ENCODE assay signal across 25 cellular contexts in the genomic region with DNA sequence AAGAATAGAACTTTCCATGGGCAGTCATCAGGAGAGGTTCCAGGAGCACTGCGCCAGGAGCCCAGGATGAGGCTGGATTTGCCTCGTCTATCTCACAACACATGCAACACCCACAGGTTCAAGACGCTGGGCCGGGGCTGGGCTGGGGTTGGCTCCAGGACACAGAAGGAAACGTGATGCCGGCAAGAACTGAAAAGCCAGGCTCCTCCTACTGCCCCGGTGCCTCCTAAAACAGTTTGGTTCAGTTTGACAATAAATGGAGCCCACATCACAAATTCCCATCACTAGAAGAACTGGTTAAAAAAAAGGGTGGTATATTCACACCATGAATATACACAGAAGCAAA.
"Had no signal": no experiment of that assay in that cellular context is flagged by ENCODE, and none has a peak within 500 bp of the region (broad histone marks: within the 10 kb centered on the region; RNA-seq: fewer than 3 reads in every experiment).

No MANE protein-coding gene starts in this region.

- H3K27ac ChIP-seq: foreskin keratinocyte, left ventricle myocardium inferior, sigmoid colon, upper lobe of left lung had no signal

- H3K4me3 ChIP-seq: left ventricle myocardium inferior, sigmoid colon, smooth muscle cell, upper lobe of left lung had no signal

- H3K4me1 Mint-ChIP-seq: activated naive CD8-positive, alpha-beta T cell treated with anti-CD3 and anti-CD28 coated beads, Interleukin-2, amount 10 ng/mL, durations not matched to agents 7 days and 5 days; mesothelial cell of epicardium; nephron; stimulated activated naive B cell treated with anti-CD40 and anti-IgM and Interleukin-4, amounts not matched to agents 10 μg/mL and 1 μg/mL and 100 μg/mL, for 72 hours had no signal

- H3K27me3 ChIP-seq: sigmoid colon, upper lobe of left lung had no signal

- H3K36me3 Mint-ChIP-seq: activated naive CD8-positive, alpha-beta T cell treated with anti-CD3 and anti-CD28 coated beads, Interleukin-2, amount 10 ng/mL, durations not matched to agents 7 days and 5 days; mesothelial cell of epicardium; stimulated activated naive B cell treated with anti-CD40 and anti-IgM and Interleukin-4, amounts not matched to agents 10 μg/mL and 1 μg/mL and 100 μg/mL, for 72 hours had no signal

- H3K36me3 ChIP-seq: left ventricle myocardium inferior, sigmoid colon, upper lobe of left lung had no signal

- H3K4me1 ChIP-seq: foreskin keratinocyte, sigmoid colon, upper lobe of left lung had no signal

- H3K9me3 Mint-ChIP-seq: activated naive CD4-positive, alpha-beta T cell treated with anti-CD3 and anti-CD28 coated beads for 36 hours; activated naive CD8-positive, alpha-beta T cell treated with anti-CD3 and anti-CD28 coated beads, Interleukin-2, amount 10 ng/mL, durations not matched to agents 7 days and 5 days; activated T-cell treated with anti-CD3 and anti-CD28 coated beads, Interleukin-2, amount 50 U/mL, for 72 hours; mesothelial cell of epicardium; T-helper 1 cell treated with Interleukin-12 subunit alpha and Interleukin-12 subunit beta and Interleukin-4 antibody, amounts not matched to agents 30 μg/mL and 1 μg/mL, for 36 hours had no signal

- DNase-seq: activated CD4-positive, alpha-beta T cell treated with anti-CD3 and anti-CD28 coated beads for 4 hours; activated CD4-positive, alpha-beta T cell treated with anti-CD3 and anti-CD28 coated beads, Interleukin-2, amount 50 U/mL, for 48 hours; activated CD4-positive, CD25-positive, alpha-beta regulatory T cell; activated effector memory CD4-positive, alpha-beta T cell treated with Interleukin-2 at 50 U/mL for 16 hours; activated naive CD4-positive, alpha-beta T cell treated with anti-CD3 and anti-CD28 coated beads for 36 hours; activated naive CD8-positive, alpha-beta T cell treated with anti-CD3 and anti-CD28 coated beads, Interleukin-2, amount 10 ng/mL, durations not matched to agents 7 days and 5 days; activated T-cell treated with anti-CD3 and anti-CD28 coated beads, Interleukin-2, amount 50 U/mL, for 72 hours; amniotic stem cell; cerebellar nuclear complex; cortex of kidney; erythroblast; foreskin keratinocyte; hippocampal formation; kidney glomerular epithelial cell; left ventricle myocardium inferior; nucleus accumbens; sigmoid colon; stimulated activated CD4-positive, alpha-beta T cell treated with anti-CD3 and anti-CD28 coated beads, Interleukin-15, amount 100 ng/mL, for 24 hours; stimulated activated naive B cell treated with anti-CD40 and anti-IgM and Interleukin-4, amounts not matched to agents 10 μg/mL and 1 μg/mL and 100 μg/mL, for 72 hours; T1000 had no signal

- H3K4me3 Mint-ChIP-seq: activated naive CD4-positive, alpha-beta T cell treated with anti-CD3 and anti-CD28 coated beads for 36 hours; activated naive CD8-positive, alpha-beta T cell treated with anti-CD3 and anti-CD28 coated beads, Interleukin-2, amount 10 ng/mL, durations not matched to agents 7 days and 5 days; activated T-cell treated with anti-CD3 and anti-CD28 coated beads, Interleukin-2, amount 50 U/mL, for 72 hours; mesothelial cell of epicardium; nephron; stimulated activated naive B cell treated with anti-CD40 and anti-IgM and Interleukin-4, amounts not matched to agents 10 μg/mL and 1 μg/mL and 100 μg/mL, for 72 hours; T-helper 1 cell treated with Interleukin-12 subunit alpha and Interleukin-12 subunit beta and Interleukin-4 antibody, amounts not matched to agents 30 μg/mL and 1 μg/mL, for 36 hours had no signal

- H3K4me2 ChIP-seq: smooth muscle cell had no signal

- H3K9me3 ChIP-seq: left ventricle myocardium inferior, sigmoid colon, upper lobe of left lung had no signal

- H3K27ac Mint-ChIP-seq: activated naive CD4-positive, alpha-beta T cell treated with anti-CD3 and anti-CD28 coated beads for 36 hours; activated naive CD8-positive, alpha-beta T cell treated with anti-CD3 and anti-CD28 coated beads, Interleukin-2, amount 10 ng/mL, durations not matched to agents 7 days and 5 days; activated T-cell treated with anti-CD3 and anti-CD28 coated beads, Interleukin-2, amount 50 U/mL, for 72 hours; mesothelial cell of epicardium; nephron; stimulated activated naive B cell treated with anti-CD40 and anti-IgM and Interleukin-4, amounts not matched to agents 10 μg/mL and 1 μg/mL and 100 μg/mL, for 72 hours; T-helper 1 cell treated with Interleukin-12 subunit alpha and Interleukin-12 subunit beta and Interleukin-4 antibody, amounts not matched to agents 30 μg/mL and 1 μg/mL, for 36 hours had no signal
